ENCODE assay signal across 21 cellular contexts in genomic region chr1:974687-975328, GRCh38. TPM values are rescaled to one million over a fixed set of nuclear protein-coding genes. Genes with fewer than 3 reads are reported as not detected.
"Had no signal": no experiment of that assay in that cellular context is flagged by ENCODE, and none has a peak within 500 bp of the region (broad histone marks: within the 10 kb centered on the region; RNA-seq: fewer than 3 reads in every experiment).

No MANE protein-coding gene starts in this region.

- H3K27ac Mint-ChIP-seq: activated CD4-positive, alpha-beta memory T cell treated with anti-CD3 and anti-CD28 coated beads for 36 hours; activated naive CD4-positive, alpha-beta T cell treated with anti-CD3 and anti-CD28 coated beads for 36 hours; activated naive CD8-positive, alpha-beta T cell treated with anti-CD3 and anti-CD28 coated beads, Interleukin-2, amount 50 U/mL, for 24 hours; activated T-cell treated with anti-CD3 and anti-CD28 coated beads, Interleukin-2, amount 50 U/mL, for 72 hours; dendritic cell treated with granulocyte-macrophage colony-stimulating factor and Interleukin-4, amounts not matched to agents 40 ng/mL and 50 ng/mL, for 4 days; type B pancreatic cell had no signal

- H3K27ac ChIP-seq: body of pancreas, cardiac muscle cell, thoracic aorta, vagina had no signal

- H3K36me3 Mint-ChIP-seq: activated CD4-positive, alpha-beta memory T cell treated with anti-CD3 and anti-CD28 coated beads for 36 hours; type B pancreatic cell had no signal

- H3K9me3 Mint-ChIP-seq: activated CD4-positive, alpha-beta memory T cell treated with anti-CD3 and anti-CD28 coated beads for 36 hours; activated naive CD4-positive, alpha-beta T cell treated with anti-CD3 and anti-CD28 coated beads for 36 hours; activated naive CD8-positive, alpha-beta T cell treated with anti-CD3 and anti-CD28 coated beads, Interleukin-2, amount 50 U/mL, for 24 hours; activated T-cell treated with anti-CD3 and anti-CD28 coated beads, Interleukin-2, amount 50 U/mL, for 72 hours; dendritic cell treated with granulocyte-macrophage colony-stimulating factor and Interleukin-4, amounts not matched to agents 40 ng/mL and 50 ng/mL, for 4 days; type B pancreatic cell had no signal

- ATAC-seq: activated naive CD8-positive, alpha-beta T cell treated with anti-CD3 and anti-CD28 coated beads, Interleukin-2, amount 50 U/mL, for 24 hours; activated T-cell treated with anti-CD3 and anti-CD28 coated beads, Interleukin-2, amount 50 U/mL, for 72 hours; body of pancreas; mucosa of descending colon had no signal

- H3K4me3 Mint-ChIP-seq: activated CD4-positive, alpha-beta memory T cell treated with anti-CD3 and anti-CD28 coated beads for 36 hours; activated naive CD4-positive, alpha-beta T cell treated with anti-CD3 and anti-CD28 coated beads for 36 hours; activated naive CD8-positive, alpha-beta T cell treated with anti-CD3 and anti-CD28 coated beads, Interleukin-2, amount 50 U/mL, for 24 hours; activated T-cell treated with anti-CD3 and anti-CD28 coated beads, Interleukin-2, amount 50 U/mL, for 72 hours; dendritic cell treated with granulocyte-macrophage colony-stimulating factor and Interleukin-4, amounts not matched to agents 40 ng/mL and 50 ng/mL, for 4 days had no signal

- DNase-seq: activated CD4-positive, alpha-beta memory T cell treated with anti-CD3 and anti-CD28 coated beads for 36 hours; activated CD4-positive, alpha-beta T cell treated with anti-CD3 and anti-CD28 coated beads for 48 hours; activated effector memory CD4-positive, alpha-beta T cell treated with Interleukin-2 at 50 U/mL for 16 hours; activated naive CD4-positive, alpha-beta T cell treated with anti-CD3 and anti-CD28 coated beads for 36 hours; activated naive CD8-positive, alpha-beta T cell treated with anti-CD3 and anti-CD28 coated beads, Interleukin-2, amount 50 U/mL, for 24 hours; activated T-cell treated with anti-CD3 and anti-CD28 coated beads, Interleukin-2, amount 50 U/mL, for 72 hours; anterior cingulate cortex; body of pancreas; effector CD4-positive, alpha-beta T cell; erythroblast; hypothalamus; mesendoderm; stimulated activated CD4-positive, alpha-beta T cell treated with anti-CD3 and anti-CD28 coated beads, Interleukin-4, amount 100 ng/mL, for 1 hour; stimulated activated naive CD4-positive, alpha-beta T cell treated with Interleukin-2 at 50 U/mL for 16 hours had no signal

- H3K36me3 ChIP-seq: cardiac muscle cell, thoracic aorta, vagina had no signal

- H3K4me3 ChIP-seq: body of pancreas, cardiac muscle cell, mucosa of descending colon, thoracic aorta, vagina had no signal

- H3K9me3 ChIP-seq: body of pancreas, mucosa of descending colon, thoracic aorta, vagina had no signal

RNA-seq across cellular contexts. Expression of gene PERM1, which starts 7.1 kb away (rescaled TPM):
- polyA plus RNA-seq: neural cell had no signal
